1 cellular context compared by ENCODE assay signal in the genomic region with DNA sequence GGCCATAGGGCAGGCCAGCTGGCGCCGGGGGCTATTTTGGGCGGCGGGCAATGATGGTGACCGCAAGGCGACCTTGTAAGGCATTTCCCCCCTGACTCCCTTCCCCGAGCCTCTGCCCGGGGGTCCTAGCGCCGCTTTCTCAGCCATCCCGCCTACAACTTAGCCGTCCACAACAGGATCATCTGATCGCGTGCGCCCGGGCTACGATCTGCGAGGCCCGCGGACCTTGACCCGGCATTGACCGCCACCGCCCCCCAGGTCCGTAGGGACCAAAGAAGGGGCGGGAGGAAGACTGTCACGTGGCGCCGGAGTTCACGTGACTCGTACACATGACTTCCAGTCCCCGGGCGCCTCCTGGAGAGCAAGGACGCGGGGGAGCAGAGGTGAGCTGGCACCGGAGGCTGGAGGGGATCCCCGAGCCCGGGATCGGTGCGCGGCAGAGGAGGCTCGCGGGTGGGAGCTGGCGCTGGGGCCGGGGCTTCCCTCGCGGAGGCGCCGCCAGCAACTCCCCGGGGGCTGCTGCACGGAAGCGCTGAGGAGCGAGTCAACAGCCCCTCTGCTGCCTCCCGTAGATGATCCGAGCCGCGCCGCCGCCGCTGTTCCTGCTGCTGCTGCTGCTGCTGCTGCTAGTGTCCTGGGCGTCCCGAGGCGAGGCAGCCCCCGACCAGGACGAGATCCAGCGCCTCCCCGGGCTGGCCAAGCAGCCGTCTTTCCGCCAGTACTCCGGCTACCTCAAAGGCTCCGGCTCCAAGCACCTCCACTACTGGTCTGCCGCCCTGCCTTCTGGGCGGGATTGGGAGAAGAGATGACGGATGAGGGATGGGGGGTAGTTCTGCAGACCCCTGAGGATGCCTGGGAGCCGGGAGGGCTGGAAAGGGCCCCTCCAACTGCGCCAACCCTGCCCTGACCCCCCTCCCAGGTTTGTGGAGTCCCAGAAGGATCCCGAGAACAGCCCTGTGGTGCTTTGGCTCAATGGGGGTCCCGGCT.
TF ChIP-seq lines count a peak whose summit lies in the region.

Gene CTSA, plus strand, starts transcription at position 339 of the 987 bp plus-strand sequence. Its CDS starts 234 bp downstream, at position 573.
Gene NEURL2, minus strand, starts transcription at position 212 of the 987 bp plus-strand sequence. CDS start 217 bp downstream, outside the sequence.

TF ChIP-seq in SK-N-SH, 30 proteins besides CTCF, POLR2A, EP300 and RAD21 (continued from another document):
- TF ChIP-seq ZBTB33 (IDR thresholded peaks at IDR 0.05; ENCODE audit: borderline replicate concordance, low read depth) (peak; percentile 25; the same call in 1 of the 2 replicates), FOXJ3 (CRISPR knock-in tag; IDR thresholded peaks at IDR 0.05) (0 out of 2 replicates have a peak, but pooled peaks have one; percentile 21), TCF12 (IDR thresholded peaks at IDR 0.05) (peak; percentile 49; the same call in 1 of the 2 replicates), CHD2 (IDR thresholded peaks at IDR 0.05; ENCODE audit: low read length, partially characterized antibody) (peak; percentile 72), IRF3 (IDR thresholded peaks at IDR 0.05; ENCODE audit: low read depth, low read length) (no peak), RXRA (IDR thresholded peaks at IDR 0.05; ENCODE audit: borderline replicate concordance, low read depth) (peak; percentile 90), MEF2A (IDR thresholded peaks at IDR 0.05; ENCODE audit: borderline replicate concordance, low read depth) (0 out of 2 replicates have a peak, but pooled peaks have one; percentile 9), TEAD4 (IDR thresholded peaks at IDR 0.05; ENCODE audit: borderline replicate concordance, insufficient read depth) (no peak), FOXM1 (IDR thresholded peaks at IDR 0.05; ENCODE audit: low read depth) (no peak), SMC3 (IDR thresholded peaks at IDR 0.05; ENCODE audit: low read depth, low read length) (no peak), ELF1 (IDR thresholded peaks at IDR 0.05) (no peak; the same call in none of the 2 replicates), GABPA (IDR thresholded peaks at IDR 0.05; ENCODE audit: low read depth) (no peak), SIN3A (IDR thresholded peaks at IDR 0.05; ENCODE audit: borderline replicate concordance, low read depth, low read length) (peak; percentile 81; the same call in 1 of the 2 replicates), RCOR1 (IDR thresholded peaks at IDR 0.05; ENCODE audit: low read length) (peak; percentile 61; the same call in 1 of the 2 replicates), USF1 (IDR thresholded peaks at IDR 0.05; ENCODE audit: borderline replicate concordance, low read depth) (peak; percentile 100)
- TF ChIP-seq, protein P1, sequence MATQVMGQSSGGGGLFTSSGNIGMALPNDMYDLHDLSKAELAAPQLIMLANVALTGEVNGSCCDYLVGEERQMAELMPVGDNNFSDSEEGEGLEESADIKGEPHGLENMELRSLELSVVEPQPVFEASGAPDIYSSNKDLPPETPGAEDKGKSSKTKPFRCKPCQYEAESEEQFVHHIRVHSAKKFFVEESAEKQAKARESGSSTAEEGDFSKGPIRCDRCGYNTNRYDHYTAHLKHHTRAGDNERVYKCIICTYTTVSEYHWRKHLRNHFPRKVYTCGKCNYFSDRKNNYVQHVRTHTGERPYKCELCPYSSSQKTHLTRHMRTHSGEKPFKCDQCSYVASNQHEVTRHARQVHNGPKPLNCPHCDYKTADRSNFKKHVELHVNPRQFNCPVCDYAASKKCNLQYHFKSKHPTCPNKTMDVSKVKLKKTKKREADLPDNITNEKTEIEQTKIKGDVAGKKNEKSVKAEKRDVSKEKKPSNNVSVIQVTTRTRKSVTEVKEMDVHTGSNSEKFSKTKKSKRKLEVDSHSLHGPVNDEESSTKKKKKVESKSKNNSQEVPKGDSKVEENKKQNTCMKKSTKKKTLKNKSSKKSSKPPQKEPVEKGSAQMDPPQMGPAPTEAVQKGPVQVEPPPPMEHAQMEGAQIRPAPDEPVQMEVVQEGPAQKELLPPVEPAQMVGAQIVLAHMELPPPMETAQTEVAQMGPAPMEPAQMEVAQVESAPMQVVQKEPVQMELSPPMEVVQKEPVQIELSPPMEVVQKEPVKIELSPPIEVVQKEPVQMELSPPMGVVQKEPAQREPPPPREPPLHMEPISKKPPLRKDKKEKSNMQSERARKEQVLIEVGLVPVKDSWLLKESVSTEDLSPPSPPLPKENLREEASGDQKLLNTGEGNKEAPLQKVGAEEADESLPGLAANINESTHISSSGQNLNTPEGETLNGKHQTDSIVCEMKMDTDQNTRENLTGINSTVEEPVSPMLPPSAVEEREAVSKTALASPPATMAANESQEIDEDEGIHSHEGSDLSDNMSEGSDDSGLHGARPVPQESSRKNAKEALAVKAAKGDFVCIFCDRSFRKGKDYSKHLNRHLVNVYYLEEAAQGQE (IDR thresholded peaks at IDR 0.05; ENCODE audit: low read depth, low read length) = peak; percentile 60; the same call in 1 of the 2 replicates
- TF ChIP-seq, protein P2, sequence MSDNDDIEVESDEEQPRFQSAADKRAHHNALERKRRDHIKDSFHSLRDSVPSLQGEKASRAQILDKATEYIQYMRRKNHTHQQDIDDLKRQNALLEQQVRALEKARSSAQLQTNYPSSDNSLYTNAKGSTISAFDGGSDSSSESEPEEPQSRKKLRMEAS (IDR thresholded peaks at IDR 0.05; ENCODE audit: low read depth) = peak; percentile 91
- TF ChIP-seq, protein P3, sequence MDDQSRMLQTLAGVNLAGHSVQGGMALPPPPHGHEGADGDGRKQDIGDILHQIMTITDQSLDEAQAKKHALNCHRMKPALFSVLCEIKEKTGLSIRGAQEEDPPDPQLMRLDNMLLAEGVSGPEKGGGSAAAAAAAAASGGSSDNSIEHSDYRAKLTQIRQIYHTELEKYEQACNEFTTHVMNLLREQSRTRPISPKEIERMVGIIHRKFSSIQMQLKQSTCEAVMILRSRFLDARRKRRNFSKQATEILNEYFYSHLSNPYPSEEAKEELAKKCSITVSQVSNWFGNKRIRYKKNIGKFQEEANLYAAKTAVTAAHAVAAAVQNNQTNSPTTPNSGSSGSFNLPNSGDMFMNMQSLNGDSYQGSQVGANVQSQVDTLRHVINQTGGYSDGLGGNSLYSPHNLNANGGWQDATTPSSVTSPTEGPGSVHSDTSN (IDR thresholded peaks at IDR 0.05) = 0 out of 2 replicates have a peak, but pooled peaks have one; percentile 5
- TF ChIP-seq, protein P4, sequence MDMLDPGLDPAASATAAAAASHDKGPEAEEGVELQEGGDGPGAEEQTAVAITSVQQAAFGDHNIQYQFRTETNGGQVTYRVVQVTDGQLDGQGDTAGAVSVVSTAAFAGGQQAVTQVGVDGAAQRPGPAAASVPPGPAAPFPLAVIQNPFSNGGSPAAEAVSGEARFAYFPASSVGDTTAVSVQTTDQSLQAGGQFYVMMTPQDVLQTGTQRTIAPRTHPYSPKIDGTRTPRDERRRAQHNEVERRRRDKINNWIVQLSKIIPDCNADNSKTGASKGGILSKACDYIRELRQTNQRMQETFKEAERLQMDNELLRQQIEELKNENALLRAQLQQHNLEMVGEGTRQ (IDR thresholded peaks at IDR 0.05; ENCODE audit: borderline replicate concordance, low read depth, low read length) = peak; percentile 98
